14 cellular contexts compared by ENCODE assay signal in the genomic region with DNA sequence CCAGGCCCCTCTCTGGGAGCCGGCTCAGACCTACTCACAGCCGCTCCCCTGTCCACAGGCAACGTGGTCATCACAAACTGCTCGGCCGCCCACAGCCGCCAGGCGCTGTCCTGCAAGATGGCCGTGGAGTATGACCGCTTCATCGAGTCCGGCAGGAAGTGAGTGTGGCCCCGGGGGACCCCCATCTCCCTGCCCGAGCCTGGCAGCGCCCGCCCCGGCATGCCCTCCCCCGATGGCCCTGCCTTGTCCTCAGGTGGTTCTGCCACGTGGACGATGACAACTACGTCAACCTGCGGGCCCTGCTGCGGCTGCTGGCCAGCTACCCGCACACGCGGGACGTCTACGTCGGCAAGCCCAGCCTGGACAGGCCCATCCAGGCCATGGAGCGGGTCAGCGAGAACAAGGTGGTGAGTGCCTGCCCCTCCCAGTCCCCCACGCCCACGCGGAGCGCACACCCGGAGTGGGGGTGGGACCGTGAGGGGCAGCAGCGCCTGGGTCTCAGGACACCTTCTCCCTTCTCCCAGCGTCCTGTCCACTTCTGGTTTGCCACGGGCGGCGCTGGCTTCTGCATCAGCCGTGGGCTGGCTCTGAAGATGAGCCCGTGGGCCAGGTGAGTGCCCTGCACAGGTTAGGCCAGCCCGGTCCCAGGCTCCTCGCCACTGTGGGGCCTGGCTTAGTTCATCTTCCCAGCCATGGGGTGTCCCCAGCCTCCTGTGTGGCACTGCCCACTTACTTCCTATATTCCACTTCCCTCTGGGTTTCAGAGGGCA. TPM values are rescaled to one million over a fixed set of nuclear protein-coding genes. Genes with fewer than 3 reads are reported as not detected.
DNase-seq lines count a peak whose midpoint lies in the region; ATAC-seq and TF ChIP-seq lines count a peak whose summit lies in the region.
"Had no signal": no experiment of that assay in that cellular context is flagged by ENCODE, and none has a peak within 500 bp of the region (broad histone marks: within the 10 kb centered on the region; RNA-seq: fewer than 3 reads in every experiment).

No MANE protein-coding gene starts in this region.

- H2AK5ac ChIP-seq in mesenchymal stem cell (ENCODE audit: low read length, severe bottlenecking), result no peak overlapping the region

- H3K36me3 ChIP-seq in mesenchymal stem cell (ENCODE audit: control insufficient read depth in 1 of 2, insufficient read depth in 2 of 2, low read depth in 1 of 2, low read length in 2 of 2) (peaks cover 0 to 88% of the 10 kb centered on the region in 2 experiments), upper lobe of left lung (peaks cover 0 to 29% (median 19%) of the 10 kb centered on the region in 4 donors)
- H3K36me3 ChIP-seq: MG63 had no signal

- H3K4me1 Mint-ChIP-seq in activated naive CD8-positive, alpha-beta T cell treated with anti-CD3 and anti-CD28 coated beads, Interleukin-2, amount 10 ng/mL, durations not matched to agents 7 days and 5 days, result peaks cover 29% of the 10 kb centered on the region
- peaks cover 56% of the 10 kb centered on the region for H3K4me1 Mint-ChIP-seq in activated naive CD8-positive, alpha-beta T cell treated with anti-CD3 and anti-CD28 coated beads for 36 hours
- H3K4me1 Mint-ChIP-seq in T-cell, result peaks cover 63 to 73% (median 66%) of the 10 kb centered on the region in 3 donors

- H3K27ac Mint-ChIP-seq in activated naive CD8-positive, alpha-beta T cell treated with anti-CD3 and anti-CD28 coated beads, Interleukin-2, amount 10 ng/mL, durations not matched to agents 7 days and 5 days, result peak overlapping the region; percentile 63
- H3K27ac Mint-ChIP-seq in activated naive CD8-positive, alpha-beta T cell treated with anti-CD3 and anti-CD28 coated beads for 36 hours, result no peak overlapping the region
- peak overlapping the region in 1 of 2 donors; percentile 36 for H3K27ac Mint-ChIP-seq in T-cell
- H3K27ac Mint-ChIP-seq: CD8-positive, alpha-beta T cell had no signal

- no peak overlapping the region for H2BK5ac ChIP-seq in mesenchymal stem cell (ENCODE audit: low read depth, low read length, poor library complexity, severe bottlenecking)

- H3K9me3 Mint-ChIP-seq in activated naive CD8-positive, alpha-beta T cell treated with anti-CD3 and anti-CD28 coated beads, Interleukin-2, amount 10 ng/mL, durations not matched to agents 7 days and 5 days, result no peaks in the 10 kb centered on the region
- H3K9me3 Mint-ChIP-seq in activated naive CD8-positive, alpha-beta T cell treated with anti-CD3 and anti-CD28 coated beads for 36 hours, result no peaks in the 10 kb centered on the region
- no peaks in the 10 kb centered on the region for H3K9me3 Mint-ChIP-seq in T-cell
- H3K9me3 Mint-ChIP-seq: CD8-positive, alpha-beta T cell had no signal

- no peak overlapping the region for H3K4me3 Mint-ChIP-seq in activated naive CD8-positive, alpha-beta T cell treated with anti-CD3 and anti-CD28 coated beads, Interleukin-2, amount 10 ng/mL, durations not matched to agents 7 days and 5 days
- no peak overlapping the region for H3K4me3 Mint-ChIP-seq in activated naive CD8-positive, alpha-beta T cell treated with anti-CD3 and anti-CD28 coated beads for 36 hours
- peak overlapping the region in 2 of 3 donors; percentile 34 to 70 for H3K4me3 Mint-ChIP-seq in T-cell
- H3K4me3 Mint-ChIP-seq: CD8-positive, alpha-beta T cell had no signal

- H3K4me1 ChIP-seq in mesenchymal stem cell (ENCODE audit: control insufficient read depth, insufficient read depth, low read depth, low read length) (peaks cover 83% of the 10 kb centered on the region), upper lobe of left lung (peaks cover 84 to 100% (median 99%) of the 10 kb centered on the region in 4 donors)

- H3K23ac ChIP-seq in mesenchymal stem cell (ENCODE audit: low read length in 2 of 2), result no peak overlapping the region

- no peak overlapping the region for H4K91ac ChIP-seq in mesenchymal stem cell (ENCODE audit: low read length)

- peak overlapping the region in 1 of 2 experiments; percentile 74 for H2BK12ac ChIP-seq in mesenchymal stem cell (ENCODE audit: low read length in 2 of 2)

- H3K9me3 ChIP-seq in mesenchymal stem cell (ENCODE audit: control insufficient read depth, low read length), result no peaks in the 10 kb centered on the region
- H3K9me3 ChIP-seq in upper lobe of left lung, result no peaks in the 10 kb centered on the region
- H3K9me3 ChIP-seq: MG63 had no signal

- no peaks in the 10 kb centered on the region for H3K79me1 ChIP-seq in mesenchymal stem cell (replicated peaks; ENCODE audit: low read length, poor library complexity, severe bottlenecking)

- TF ChIP-seq CTCF in upper lobe of left lung (IDR thresholded peaks at IDR 0.05) (no peak), coronary artery (IDR thresholded peaks at IDR 0.05) (no peak)

- H2AFZ ChIP-seq in mesenchymal stem cell (ENCODE audit: low read depth, low read length), result no peak overlapping the region

- no peak overlapping the region for H3K4me2 ChIP-seq in mesenchymal stem cell (ENCODE audit: low read length, poor library complexity, severe bottlenecking)

- H3K27me3 ChIP-seq in mesenchymal stem cell (ENCODE audit: control insufficient read depth in 1 of 2, insufficient read depth in 1 of 2, low read length in 2 of 2) (no peaks in the 10 kb centered on the region), upper lobe of left lung (peaks cover 0 to 5% (median 1%) of the 10 kb centered on the region in 4 donors)
- H3K27me3 ChIP-seq: MG63 had no signal

- H3K9ac ChIP-seq in mesenchymal stem cell (ENCODE audit: low read length), result no peak overlapping the region

- TF ChIP-seq POLR2A in upper lobe of left lung (IDR thresholded peaks at IDR 0.05), result no peak

- CTCF ChIA-PET in T-cell (lab: Charles Lee), result no interaction called here

- no peak overlapping the region for H2BK15ac ChIP-seq in mesenchymal stem cell (ENCODE audit: low read depth, poor library complexity, severe bottlenecking)

- H3K27ac ChIP-seq in mesenchymal stem cell (ENCODE audit: low read length, poor library complexity, severe bottlenecking) (peak overlapping the region; percentile 27), upper lobe of left lung (peak overlapping the region in 3 of 4 donors; percentile 89 to 96 (median 90)), coronary artery (peak overlapping the region in 1 of 2 donors; percentile 4)
- H3K27ac ChIP-seq: VCaP had no signal

- H2BK120ac ChIP-seq in mesenchymal stem cell (ENCODE audit: low read depth, low read length), result no peak overlapping the region

- H3K14ac ChIP-seq in mesenchymal stem cell (ENCODE audit: low read length in 2 of 2), result no peak overlapping the region

- H3K4ac ChIP-seq in mesenchymal stem cell (ENCODE audit: low read depth in 1 of 2, low read length in 2 of 2), result no peak overlapping the region

- WGBS in mesenchymal stem cell, result 92% methylated on average over 45 of the region's 45 CpGs
- WGBS in upper lobe of left lung, 2 donors, result 78 to 87% methylated on average over 5 to 30 of the region's 45 CpGs

- H3K4me3 ChIP-seq in mesenchymal stem cell (ENCODE audit: insufficient read depth in 1 of 2, low read depth in 1 of 2, low read length in 2 of 2) (no peak overlapping the region), upper lobe of left lung (no peak overlapping the region), coronary artery (no peak overlapping the region)
- H3K4me3 ChIP-seq: MG63 had no signal

- no peak for ATAC-seq in activated naive CD8-positive, alpha-beta T cell treated with anti-CD3 and anti-CD28 coated beads, Interleukin-2, amount 10 ng/mL, durations not matched to agents 7 days and 5 days (ENCODE audit: low read depth)
- ATAC-seq in T-cell (replicated peaks in 1 of 4), result no peak
- no peak for ATAC-seq in upper lobe of left lung (ENCODE audit: low FRiP score in 2 of 2)
- ATAC-seq in GM21723 (IDR thresholded peaks at IDR 0.05; ENCODE audit: unreplicated experiment), result no peak
- no peak for ATAC-seq in HG03460 (IDR thresholded peaks at IDR 0.05; ENCODE audit: unreplicated experiment)
- ATAC-seq: CD8-positive, alpha-beta T cell had no signal

- TF ChIP-seq EP300 in upper lobe of left lung (IDR thresholded peaks at IDR 0.05), result no peak

- POLR2A ChIA-PET in activated naive CD8-positive, alpha-beta T cell treated with anti-CD3 and anti-CD28 coated beads, Interleukin-2, amount 10 ng/mL, durations not matched to agents 7 days and 5 days (lab: Charles Lee), result interaction anchor here (12.9 kb wide), 1 partner anchor 16 kb away, joined by 207 read pairs; no protein-coding TSS in a partner anchor
- POLR2A ChIA-PET in T-cell (lab: Charles Lee), result no interaction called here

- H4K8ac ChIP-seq in mesenchymal stem cell (ENCODE audit: low read length), result no peak overlapping the region

- H3K36me3 Mint-ChIP-seq in activated naive CD8-positive, alpha-beta T cell treated with anti-CD3 and anti-CD28 coated beads, Interleukin-2, amount 10 ng/mL, durations not matched to agents 7 days and 5 days, result peaks cover 25% of the 10 kb centered on the region
- peaks cover 9% of the 10 kb centered on the region for H3K36me3 Mint-ChIP-seq in activated naive CD8-positive, alpha-beta T cell treated with anti-CD3 and anti-CD28 coated beads for 36 hours
- H3K36me3 Mint-ChIP-seq in T-cell, result peaks cover 20% of the 10 kb centered on the region

- H3K27me3 Mint-ChIP-seq in activated naive CD8-positive, alpha-beta T cell treated with anti-CD3 and anti-CD28 coated beads, Interleukin-2, amount 10 ng/mL, durations not matched to agents 7 days and 5 days, result no peaks in the 10 kb centered on the region
- no peaks in the 10 kb centered on the region for H3K27me3 Mint-ChIP-seq in activated naive CD8-positive, alpha-beta T cell treated with anti-CD3 and anti-CD28 coated beads for 36 hours
- no peaks in the 10 kb centered on the region for H3K27me3 Mint-ChIP-seq in T-cell

- no peak overlapping the region for H3K18ac ChIP-seq in mesenchymal stem cell (ENCODE audit: low read depth in 1 of 2, low read length in 2 of 2)

- DNase-seq in activated naive CD8-positive, alpha-beta T cell treated with anti-CD3 and anti-CD28 coated beads, Interleukin-2, amount 10 ng/mL, durations not matched to agents 7 days and 5 days, result no peak
- DNase-seq in activated naive CD8-positive, alpha-beta T cell treated with anti-CD3 and anti-CD28 coated beads for 36 hours, result no peak
- peak in 1 of 34 experiments; percentile 2 for DNase-seq in T-cell
- no peak for DNase-seq in mesenchymal stem cell
- DNase-seq in upper lobe of left lung, result peak; percentile 61 to 86
- DNase-seq in coronary artery (ENCODE audit: low spot score), result no peak
- DNase-seq: activated effector memory CD4-positive, alpha-beta T cell treated with anti-CD3 and anti-CD28 coated beads, Interleukin-2, amount 50 U/mL, for 16 hours; MG63; OCI-M1 had no signal

RNA-seq across cellular contexts. Expression of a gene that starts 5.8 kb away (rescaled TPM):
- 100 to 1,000 TPM; 115 to 121 TPM for total RNA-seq in activated naive CD8-positive, alpha-beta T cell treated with anti-CD3 and anti-CD28 coated beads, Interleukin-2, amount 10 ng/mL, durations not matched to agents 7 days and 5 days
- total RNA-seq in activated naive CD8-positive, alpha-beta T cell treated with anti-CD3 and anti-CD28 coated beads for 36 hours, result 10 to 100 TPM; 21.0 to 25.8 TPM
- total RNA-seq in T-cell (100 to 1,000 TPM; 110 to 198 (median 182) TPM), upper lobe of left lung (10 to 100 TPM; 30.6 to 62.9 (median 45.2) TPM)
- 0.22 TPM for polyA plus RNA-seq in mesenchymal stem cell (2013, experiment 1 of 2)
- polyA plus RNA-seq in mesenchymal stem cell (2013, experiment 2 of 2), result 0.21 TPM

RNA-seq across cellular contexts. Expression of a gene that starts 30.0 kb away (rescaled TPM):
- total RNA-seq in activated naive CD8-positive, alpha-beta T cell treated with anti-CD3 and anti-CD28 coated beads, Interleukin-2, amount 10 ng/mL, durations not matched to agents 7 days and 5 days, result 10 to 100 TPM; 33.5 to 40.1 TPM
- 10 to 100 TPM; 36.4 to 37.8 TPM for total RNA-seq in activated naive CD8-positive, alpha-beta T cell treated with anti-CD3 and anti-CD28 coated beads for 36 hours
- 10 to 100 TPM; 23.6 to 46.2 (median 43.1) TPM for total RNA-seq in T-cell
- polyA plus RNA-seq in mesenchymal stem cell (2013, experiment 1 of 2), result 10.5 TPM
- 10.6 TPM for polyA plus RNA-seq in mesenchymal stem cell (2013, experiment 2 of 2)
- 10 to 100 TPM; 23.9 to 68.3 (median 31.0) TPM for total RNA-seq in upper lobe of left lung

RNA-seq across cellular contexts. Expression of a gene that starts 33.4 kb away (rescaled TPM):
- total RNA-seq in activated naive CD8-positive, alpha-beta T cell treated with anti-CD3 and anti-CD28 coated beads, Interleukin-2, amount 10 ng/mL, durations not matched to agents 7 days and 5 days, result 10 to 100 TPM in 1 of 2 experiments, 1 to 10 TPM in 1; 8.3 to 10.0 TPM
- 1 to 10 TPM; 5.4 to 6.1 TPM for total RNA-seq in activated naive CD8-positive, alpha-beta T cell treated with anti-CD3 and anti-CD28 coated beads for 36 hours
- 10 to 100 TPM in 1 of 5 donors, 1 to 10 TPM in 4; 4.5 to 11.7 (median 8.0) TPM for total RNA-seq in T-cell
- 10.2 TPM for polyA plus RNA-seq in mesenchymal stem cell (2013, experiment 1 of 2)
- polyA plus RNA-seq in mesenchymal stem cell (2013, experiment 2 of 2), result 10.0 TPM
- 10 to 100 TPM; 18.0 to 51.3 (median 23.9) TPM for total RNA-seq in upper lobe of left lung

RNA-seq across cellular contexts. Expression of a gene that starts 49.1 kb away (rescaled TPM):
- not detected for total RNA-seq in activated naive CD8-positive, alpha-beta T cell treated with anti-CD3 and anti-CD28 coated beads, Interleukin-2, amount 10 ng/mL, durations not matched to agents 7 days and 5 days
- not detected for total RNA-seq in activated naive CD8-positive, alpha-beta T cell treated with anti-CD3 and anti-CD28 coated beads for 36 hours
- total RNA-seq in T-cell (not detected), upper lobe of left lung (not detected)
- polyA plus RNA-seq in mesenchymal stem cell (2013, experiment 1 of 2), result not detected
- polyA plus RNA-seq in mesenchymal stem cell (2013, experiment 2 of 2), result not detected
- total RNA-seq: CD8-positive, alpha-beta T cell; lung microvascular endothelial cell had no signal

Comparison
In these comparisons a context has a peak if more than half of its experiments do, and no peak if none do; other contexts are left out.
1. DNase-seq: peak in upper lobe of left lung (2 of 2); none in activated naive CD8-positive, alpha-beta T cell treated with anti-CD3 and anti-CD28 coated beads, Interleukin-2, amount 10 ng/mL, durations not matched to agents 7 days and 5 days (single experiment), activated naive CD8-positive, alpha-beta T cell treated with anti-CD3 and anti-CD28 coated beads for 36 hours (single experiment), mesenchymal stem cell (single experiment) and coronary artery (single experiment).
2. H3K4me3 Mint-ChIP-seq: peak in T-cell (2 of 3); none in activated naive CD8-positive, alpha-beta T cell treated with anti-CD3 and anti-CD28 coated beads, Interleukin-2, amount 10 ng/mL, durations not matched to agents 7 days and 5 days (single experiment) and activated naive CD8-positive, alpha-beta T cell treated with anti-CD3 and anti-CD28 coated beads for 36 hours (single experiment).